In genomic region chr20:62281161-62281933, GRCh38 we compare ENCODE assay signal across 20 cellular contexts. TPM values are rescaled to one million over a fixed set of nuclear protein-coding genes. Genes with fewer than 3 reads are reported as not detected.
A peak's percentile ranks its signal among the peaks of the same experiment; 100 is the strongest.
DNase-seq lines count a peak whose midpoint lies in the region; ATAC-seq and TF ChIP-seq lines count a peak whose summit lies in the region.
"Had no signal": no experiment of that assay in that cellular context is flagged by ENCODE, and none has a peak within 500 bp of the region (broad histone marks: within the 10 kb centered on the region; RNA-seq: fewer than 3 reads in every experiment).

No MANE protein-coding gene starts in this region.

- H3K27me3 Mint-ChIP-seq in neural crest cell (ENCODE audit: low read depth): no peaks in the 10 kb centered on the region
- H3K27me3 Mint-ChIP-seq: CD4-positive, CD25-positive, alpha-beta regulatory T cell had no signal

- DNase-seq in DMS79 (lab: John Stamatoyannopoulos, UW) (peak; percentile 97), NCI-H187 (lab: John Stamatoyannopoulos, UW) (peak; percentile 96 to 100), NCI-H510A (lab: John Stamatoyannopoulos, UW) (peak; percentile 57), neural crest cell (ENCODE audit: low read depth, low spot score) (no peak), T-helper 1 cell (no peak), cerebellar nuclear complex (lab: John Stamatoyannopoulos, UW) (no peak)
- no peak for DNase-seq in activated T-cell treated with anti-CD3 and anti-CD28 coated beads, Interleukin-2, amount 50 U/mL, for 48 hours
- DNase-seq: CD4-positive, CD25-positive, alpha-beta regulatory T cell; KBM-7; MV-4-11; NCI-H1105; NCI-H1436 treated with DMSO at 0.1 percent for 48 hours; NCI-H2029; NCI-H2171 treated with DMSO at 0.1 percent for 48 hours; NCI-H446; NCI-H526 treated with DMSO at 0.1 percent for 48 hours; PC-9 had no signal

- no peaks in the 10 kb centered on the region for H3K9me3 Mint-ChIP-seq in neural crest cell
- H3K9me3 Mint-ChIP-seq: CD4-positive, CD25-positive, alpha-beta regulatory T cell had no signal

- no peak for ATAC-seq in GM18867 (IDR thresholded peaks at IDR 0.05; ENCODE audit: unreplicated experiment)
- ATAC-seq: GM12878, Right ventricle myocardium inferior had no signal

- no peaks in the 10 kb centered on the region for H3K4me1 Mint-ChIP-seq in neural crest cell

- peak overlapping the region; percentile 43 for H3K27ac Mint-ChIP-seq in neural crest cell (ENCODE audit: unreplicated experiment)
- H3K27ac Mint-ChIP-seq: CD4-positive, CD25-positive, alpha-beta regulatory T cell had no signal

- no peak for TF ChIP-seq CTCF in neural crest cell (conservative IDR thresholded peaks at IDR 0.05)

- no peak overlapping the region for H3K4me3 Mint-ChIP-seq in neural crest cell
- H3K4me3 Mint-ChIP-seq: CD4-positive, CD25-positive, alpha-beta regulatory T cell had no signal

- peaks cover 3% of the 10 kb centered on the region for H3K36me3 Mint-ChIP-seq in neural crest cell (ENCODE audit: low read depth)

RNA-seq across cellular contexts. Expression of gene ADRM1, which starts 21.4 kb away (rescaled TPM):
- total RNA-seq in neural crest cell: 90.4 and 98.8 TPM in 2 replicates

RNA-seq across cellular contexts. Expression of gene OSBPL2, which starts 43.0 kb away (rescaled TPM):
- total RNA-seq in neural crest cell: 33.1 and 35.6 TPM in 2 replicates

Comparison
In these comparisons a context has a peak if more than half of its experiments do, and no peak if none do; other contexts are left out.
1. DNase-seq: peak in DMS79 (single experiment), NCI-H187 (2 of 2) and NCI-H510A (single experiment); none in neural crest cell (single experiment), activated T-cell treated with anti-CD3 and anti-CD28 coated beads, Interleukin-2, amount 50 U/mL, for 48 hours (0 of 2), T-helper 1 cell (0 of 5) and cerebellar nuclear complex (0 of 2).